8 cellular contexts compared by ENCODE assay signal in genomic region chr6:6684365-6684833, GRCh38.
A peak's percentile ranks its signal among the peaks of the same experiment; 100 is the strongest.
DNase-seq lines count a peak whose midpoint lies in the region; ATAC-seq and TF ChIP-seq lines count a peak whose summit lies in the region.

No MANE protein-coding gene starts in this region.

- no peaks in the 10 kb centered on the region for H3K27me3 Mint-ChIP-seq in activated naive CD8-positive, alpha-beta T cell treated with anti-CD3 and anti-CD28 coated beads, Interleukin-2, amount 10 ng/mL, durations not matched to agents 7 days and 5 days
- no peaks in the 10 kb centered on the region for H3K27me3 Mint-ChIP-seq in mesothelial cell of epicardium (ENCODE audit: low read depth)

- no peak overlapping the region for H3K14ac ChIP-seq in trophoblast cell (ENCODE audit: low read length)

- no peak overlapping the region for H3K18ac ChIP-seq in trophoblast cell (ENCODE audit: low read length)

- H3K4me3 Mint-ChIP-seq in activated naive CD8-positive, alpha-beta T cell treated with anti-CD3 and anti-CD28 coated beads, Interleukin-2, amount 10 ng/mL, durations not matched to agents 7 days and 5 days, result peak overlapping the region; percentile 51
- no peak overlapping the region for H3K4me3 Mint-ChIP-seq in mesothelial cell of epicardium

- peak; percentile 79 for ATAC-seq in HG03097 (IDR thresholded peaks at IDR 0.05; ENCODE audit: low FRiP score, unreplicated experiment)
- peak; percentile 78 for ATAC-seq in activated naive CD8-positive, alpha-beta T cell treated with anti-CD3 and anti-CD28 coated beads, Interleukin-2, amount 10 ng/mL, durations not matched to agents 7 days and 5 days (ENCODE audit: low read depth)
- no peak for ATAC-seq in lower lobe of right lung

- no peaks in the 10 kb centered on the region for H3K36me3 ChIP-seq in BLaER1 treated with 17β-estradiol and CSF1 and Interleukin-3, amounts not matched to agents 10 nM and 100 nM
- H3K36me3 ChIP-seq in trophoblast cell (ENCODE audit: control insufficient read depth in 1 of 2, insufficient read depth in 2 of 2, low read length in 2 of 2) (no peaks in the 10 kb centered on the region), mammary epithelial cell (ENCODE audit: insufficient read depth, low read length) (no peaks in the 10 kb centered on the region), lower lobe of right lung (no peaks in the 10 kb centered on the region)

- no peak overlapping the region for H3K9ac ChIP-seq in BLaER1 treated with 17β-estradiol and CSF1 and Interleukin-3, amounts not matched to agents 10 nM and 100 nM
- no peak overlapping the region for H3K9ac ChIP-seq in trophoblast cell (ENCODE audit: low read length)
- no peak overlapping the region for H3K9ac ChIP-seq in mammary epithelial cell (ENCODE audit: insufficient read depth, low read length)

- H3K79me1 ChIP-seq in trophoblast cell (ENCODE audit: low read length), result peaks cover 2% of the 10 kb centered on the region

- H3K27ac ChIP-seq in BLaER1 treated with 17β-estradiol and CSF1 and Interleukin-3, amounts not matched to agents 10 nM and 100 nM, result no peak overlapping the region
- H3K27ac ChIP-seq in trophoblast cell (ENCODE audit: low read depth, low read length) (no peak overlapping the region), mammary epithelial cell (ENCODE audit: insufficient read depth, low read depth, low read length) (no peak overlapping the region), lower lobe of right lung (no peak overlapping the region)

- H4K8ac ChIP-seq in trophoblast cell (ENCODE audit: low read depth, low read length), result no peak overlapping the region

- H2AFZ ChIP-seq in trophoblast cell (ENCODE audit: insufficient read depth, low read length, poor library complexity), result no peak overlapping the region
- no peak overlapping the region for H2AFZ ChIP-seq in mammary epithelial cell (ENCODE audit: low read depth, low read length)

- no peaks in the 10 kb centered on the region for H3K27me3 ChIP-seq in BLaER1 treated with 17β-estradiol and CSF1 and Interleukin-3, amounts not matched to agents 10 nM and 100 nM
- H3K27me3 ChIP-seq in trophoblast cell (ENCODE audit: insufficient read depth, low read length) (no peaks in the 10 kb centered on the region), mammary epithelial cell (ENCODE audit: insufficient read depth, low read length) (peaks cover 3% of the 10 kb centered on the region), lower lobe of right lung (ENCODE audit: low read depth) (no peaks in the 10 kb centered on the region)

- TF ChIP-seq CTCF in mammary epithelial cell (conservative IDR thresholded peaks at IDR 0.05 in 1 of 2, IDR thresholded peaks at IDR 0.05 in 1 of 2; ENCODE audit: extremely low read depth in 1 of 2, insufficient read depth in 1 of 2, low read depth in 1 of 2, low read length in 2 of 2), result no peak
- no peak for TF ChIP-seq CTCF in lower lobe of right lung (IDR thresholded peaks at IDR 0.05)
- TF ChIP-seq CTCF in mesothelial cell of epicardium (IDR thresholded peaks at IDR 0.05; ENCODE audit: unreplicated experiment), result no peak

- no TSS peak for BruUV-seq in mammary epithelial cell (replicated peaks; lab: Mats Ljungman, UMichigan)

- H2BK5ac ChIP-seq in trophoblast cell (ENCODE audit: low read depth, low read length, poor library complexity), result no peak overlapping the region

- peaks cover 5% of the 10 kb centered on the region for H3K36me3 Mint-ChIP-seq in activated naive CD8-positive, alpha-beta T cell treated with anti-CD3 and anti-CD28 coated beads, Interleukin-2, amount 10 ng/mL, durations not matched to agents 7 days and 5 days
- no peaks in the 10 kb centered on the region for H3K36me3 Mint-ChIP-seq in mesothelial cell of epicardium

- in situ Hi-C loops in mammary epithelial cell (cut with MboI; ENCODE audit: low sequenced_read_pairs in 2 of 2), result loop anchor here in 1 of 2 donors (25.0 kb wide), 1 partner anchor 928 kb away; no protein-coding TSS in a partner anchor

- peak overlapping the region; percentile 69 for H3K27ac Mint-ChIP-seq in activated naive CD8-positive, alpha-beta T cell treated with anti-CD3 and anti-CD28 coated beads, Interleukin-2, amount 10 ng/mL, durations not matched to agents 7 days and 5 days
- no peak overlapping the region for H3K27ac Mint-ChIP-seq in mesothelial cell of epicardium

- intact Hi-C loops in mammary epithelial cell (cut with micrococcal nuclease), result no loop called here
- intact Hi-C loops in lower lobe of right lung (cut with DNase I), result no loop called here

- H2BK12ac ChIP-seq in trophoblast cell (ENCODE audit: low read length), result no peak overlapping the region

- peaks cover 25 to 92% (median 49%) of the 10 kb centered on the region in 10 experiments for H3K4me1 ChIP-seq in BLaER1 treated with 17β-estradiol and CSF1 and Interleukin-3, amounts not matched to agents 10 nM and 100 nM
- H3K4me1 ChIP-seq in trophoblast cell (ENCODE audit: control insufficient read depth in 1 of 2, insufficient read depth in 2 of 2, low read length in 2 of 2), result peaks cover 0 to 2% of the 10 kb centered on the region in 2 experiments
- H3K4me1 ChIP-seq in mammary epithelial cell (ENCODE audit: insufficient read depth, low read length), result peaks cover 31% of the 10 kb centered on the region
- H3K4me1 ChIP-seq in lower lobe of right lung, result peaks cover 68% of the 10 kb centered on the region

- peak overlapping the region; percentile 34 to 82 (median 51) for H3K4me2 ChIP-seq in BLaER1 treated with 17β-estradiol and CSF1 and Interleukin-3, amounts not matched to agents 10 nM and 100 nM
- no peak overlapping the region for H3K4me2 ChIP-seq in trophoblast cell (ENCODE audit: low read length)
- H3K4me2 ChIP-seq in mammary epithelial cell (ENCODE audit: insufficient read depth, low read depth, low read length), result no peak overlapping the region

- peaks cover 52% of the 10 kb centered on the region for H3K4me1 Mint-ChIP-seq in activated naive CD8-positive, alpha-beta T cell treated with anti-CD3 and anti-CD28 coated beads, Interleukin-2, amount 10 ng/mL, durations not matched to agents 7 days and 5 days
- peaks cover 66% of the 10 kb centered on the region for H3K4me1 Mint-ChIP-seq in mesothelial cell of epicardium

- H3K9me3 ChIP-seq in BLaER1 treated with 17β-estradiol and CSF1 and Interleukin-3, amounts not matched to agents 10 nM and 100 nM (replicated peaks in 1 of 11), result peaks cover 0 to 8% (median 0%) of the 10 kb centered on the region in 11 experiments; a peak in 2 of 22 replicates
- H3K9me3 ChIP-seq in trophoblast cell (ENCODE audit: insufficient read depth, low read depth, low read length) (no peaks in the 10 kb centered on the region), mammary epithelial cell (replicated peaks; ENCODE audit: insufficient read depth, low read length) (no peaks in the 10 kb centered on the region), lower lobe of right lung (no peaks in the 10 kb centered on the region)

- no peaks in the 10 kb centered on the region for H4K20me1 ChIP-seq in BLaER1 treated with 17β-estradiol and CSF1 and Interleukin-3, amounts not matched to agents 10 nM and 100 nM
- no peaks in the 10 kb centered on the region for H4K20me1 ChIP-seq in mammary epithelial cell (ENCODE audit: insufficient read depth, low read length)

- H3K4me3 ChIP-seq in BLaER1 treated with 17β-estradiol and CSF1 and Interleukin-3, amounts not matched to agents 10 nM and 100 nM, result no peak overlapping the region
- H3K4me3 ChIP-seq in trophoblast cell (ENCODE audit: low read depth, low read length) (no peak overlapping the region), mammary epithelial cell (replicated peaks in 1 of 3; ENCODE audit: insufficient read depth in 1 of 3, low read depth in 2 of 3, low read length in 3 of 3) (no peak overlapping the region), lower lobe of right lung (no peak overlapping the region)

- H2BK120ac ChIP-seq in trophoblast cell (ENCODE audit: insufficient read depth, low read length, poor library complexity), result no peak overlapping the region

- no peak overlapping the region for H3K23ac ChIP-seq in trophoblast cell (ENCODE audit: low read length)

- peak; percentile 64 for DNase-seq in GM19238 (ENCODE audit: insufficient read length, low spot score)
- DNase-seq in activated naive CD8-positive, alpha-beta T cell treated with anti-CD3 and anti-CD28 coated beads, Interleukin-2, amount 10 ng/mL, durations not matched to agents 7 days and 5 days, result no peak
- no peak for DNase-seq in trophoblast cell
- DNase-seq in mammary epithelial cell, result no peak
- DNase-seq in lower lobe of right lung, result no peak
- DNase-seq in mesothelial cell of epicardium (ENCODE audit: low spot score in 2 of 2, unreplicated experiment in 2 of 2), result no peak

- POLR2A ChIA-PET in activated naive CD8-positive, alpha-beta T cell treated with anti-CD3 and anti-CD28 coated beads, Interleukin-2, amount 10 ng/mL, durations not matched to agents 7 days and 5 days (lab: Charles Lee), result interaction anchor here (1.9 kb wide), 1 partner anchor 424 kb away, joined by 7 read pairs; the partner anchor contains the start of gene RREB1

- no peak overlapping the region for H4K12ac ChIP-seq in trophoblast cell (ENCODE audit: low read depth, low read length)

- CTCF ChIA-PET in mammary epithelial cell (lab: Charles Lee; ENCODE audit: low non-redundant PET), result no interaction called here

- no peak overlapping the region for H2AK5ac ChIP-seq in trophoblast cell (ENCODE audit: low read length)

- no peak overlapping the region for H4K91ac ChIP-seq in trophoblast cell (ENCODE audit: low read depth, low read length)

- 100% methylated on average over 2 of the region's 11 CpGs for WGBS in trophoblast cell (ENCODE audit: extremely low coverage, insufficient coverage, insufficient read length)
- 82% methylated on average over 10 of the region's 11 CpGs for WGBS in mammary epithelial cell (ENCODE audit: low coverage, missing lambda C conversion rate)

- dilution Hi-C loops in mammary epithelial cell (cut with HindIII; ENCODE audit: low sequenced_read_pairs), result no loop called here

- H3K4ac ChIP-seq in trophoblast cell (ENCODE audit: low read depth, low read length), result no peak overlapping the region

- H3K79me2 ChIP-seq in trophoblast cell (ENCODE audit: control insufficient read depth, insufficient read depth, low read length, poor library complexity), result peaks cover 2% of the 10 kb centered on the region
- no peaks in the 10 kb centered on the region for H3K79me2 ChIP-seq in mammary epithelial cell (ENCODE audit: insufficient read depth, low read length)

- H3K9me3 Mint-ChIP-seq in activated naive CD8-positive, alpha-beta T cell treated with anti-CD3 and anti-CD28 coated beads, Interleukin-2, amount 10 ng/mL, durations not matched to agents 7 days and 5 days, result no peaks in the 10 kb centered on the region
- H3K9me3 Mint-ChIP-seq in mesothelial cell of epicardium, result no peaks in the 10 kb centered on the region

Comparison
In these comparisons a context has a peak if more than half of its experiments do, and no peak if none do; other contexts are left out.
1. H3K4me2 ChIP-seq: peak in BLaER1 treated with 17β-estradiol and CSF1 and Interleukin-3, amounts not matched to agents 10 nM and 100 nM (11 of 11); none in trophoblast cell (single experiment) and mammary epithelial cell (single experiment).
2. ATAC-seq: peak in HG03097 (single experiment) and activated naive CD8-positive, alpha-beta T cell treated with anti-CD3 and anti-CD28 coated beads, Interleukin-2, amount 10 ng/mL, durations not matched to agents 7 days and 5 days (single experiment); none in lower lobe of right lung (0 of 2).